Comparison of ENCODE assay signal across 19 cellular contexts in the genomic region with DNA sequence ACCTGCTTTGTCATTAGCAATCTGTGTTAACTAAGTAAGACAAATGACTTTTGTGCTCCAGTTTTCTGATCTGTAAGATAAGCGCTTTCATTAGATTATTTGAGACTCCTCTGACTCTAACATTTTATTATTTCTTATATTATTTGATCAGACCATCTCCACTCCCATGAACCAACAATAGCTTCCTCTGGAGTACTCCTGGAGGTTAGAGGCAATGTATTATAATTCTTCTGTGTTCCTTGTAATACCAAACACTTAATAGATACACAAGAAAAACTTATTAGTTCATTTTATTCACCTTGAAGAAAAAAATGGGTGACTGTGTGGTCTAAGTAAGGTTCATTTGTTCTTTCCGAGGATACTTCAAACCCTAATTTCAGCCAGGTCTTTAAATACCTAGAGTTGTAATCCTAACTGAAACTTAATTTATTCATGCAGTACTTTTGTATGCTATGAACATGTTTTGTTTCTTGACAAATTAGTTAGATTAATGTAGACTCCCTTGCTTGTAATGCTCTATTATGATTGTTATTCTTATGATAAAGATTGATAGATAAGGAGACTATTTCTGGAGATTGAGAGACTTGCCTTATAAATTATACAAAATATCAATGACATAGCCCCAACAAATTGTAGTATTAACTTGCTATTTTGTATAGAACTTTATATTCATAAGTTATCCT.
"Had no signal": no experiment of that assay in that cellular context is flagged by ENCODE, and none has a peak within 500 bp of the region (broad histone marks: within the 10 kb centered on the region; RNA-seq: fewer than 3 reads in every experiment).

No MANE protein-coding gene starts in this region.

- DNase-seq: activated CD4-positive, alpha-beta memory T cell treated with anti-CD3 and anti-CD28 coated beads for 36 hours; activated CD4-positive, alpha-beta T cell treated with anti-CD3 and anti-CD28 coated beads for 48 hours; activated gamma-delta T cell treated with Interleukin-2 at 50 U/mL for 16 hours; activated naive CD8-positive, alpha-beta T cell treated with anti-CD3 and anti-CD28 coated beads for 36 hours; amniotic stem cell; cerebellar nuclear complex; head of caudate nucleus; left ventricle myocardium superior; nephron progenitor cell; pancreas; psoas muscle; stimulated activated CD4-positive, alpha-beta T cell treated with anti-CD3 and anti-CD28 coated beads, Interleukin-2, amount 100 ng/mL, for 24 hours; stimulated activated naive B cell treated with anti-CD40 and anti-IgM and Interleukin-4, amounts not matched to agents 10 μg/mL and 1 μg/mL and 100 μg/mL, for 72 hours; testis; uterus had no signal

- H3K4me3 Mint-ChIP-seq: activated CD4-positive, alpha-beta memory T cell treated with anti-CD3 and anti-CD28 coated beads for 36 hours; activated naive CD8-positive, alpha-beta T cell treated with anti-CD3 and anti-CD28 coated beads for 36 hours; nephron progenitor cell; stimulated activated naive B cell treated with anti-CD40 and anti-IgM and Interleukin-4, amounts not matched to agents 10 μg/mL and 1 μg/mL and 100 μg/mL, for 72 hours had no signal

- H3K27ac Mint-ChIP-seq: activated CD4-positive, alpha-beta memory T cell treated with anti-CD3 and anti-CD28 coated beads for 36 hours; nephron progenitor cell; stimulated activated naive B cell treated with anti-CD40 and anti-IgM and Interleukin-4, amounts not matched to agents 10 μg/mL and 1 μg/mL and 100 μg/mL, for 72 hours had no signal

- H3K4me3 ChIP-seq: coronary artery, gastroesophageal sphincter, pancreas, psoas muscle, right atrium auricular region, testis, uterus had no signal

- H3K27me3 ChIP-seq: gastroesophageal sphincter, pancreas, right atrium auricular region, testis, uterus had no signal

- H3K9me3 ChIP-seq: gastroesophageal sphincter, pancreas, psoas muscle, right atrium auricular region, testis, uterus had no signal

- H3K27ac ChIP-seq: coronary artery, epithelial cell of prostate, gastroesophageal sphincter, pancreas, psoas muscle, right atrium auricular region, testis had no signal

- ATAC-seq: gastroesophageal sphincter; left ventricle myocardium superior; pancreas; psoas muscle; stimulated activated naive B cell treated with anti-CD40 and anti-IgM and Interleukin-4, amounts not matched to agents 10 μg/mL and 1 μg/mL and 100 μg/mL, for 72 hours had no signal

- H3K27me3 Mint-ChIP-seq: activated CD4-positive, alpha-beta memory T cell treated with anti-CD3 and anti-CD28 coated beads for 36 hours; activated naive CD8-positive, alpha-beta T cell treated with anti-CD3 and anti-CD28 coated beads for 36 hours; stimulated activated naive B cell treated with anti-CD40 and anti-IgM and Interleukin-4, amounts not matched to agents 10 μg/mL and 1 μg/mL and 100 μg/mL, for 72 hours had no signal

- H3K9me3 Mint-ChIP-seq: activated CD4-positive, alpha-beta memory T cell treated with anti-CD3 and anti-CD28 coated beads for 36 hours; activated naive CD8-positive, alpha-beta T cell treated with anti-CD3 and anti-CD28 coated beads for 36 hours; nephron progenitor cell; stimulated activated naive B cell treated with anti-CD40 and anti-IgM and Interleukin-4, amounts not matched to agents 10 μg/mL and 1 μg/mL and 100 μg/mL, for 72 hours had no signal

- H3K36me3 ChIP-seq: pancreas, uterus had no signal

- H3K4me1 Mint-ChIP-seq: activated naive CD8-positive, alpha-beta T cell treated with anti-CD3 and anti-CD28 coated beads for 36 hours; nephron progenitor cell had no signal

- H3K4me1 ChIP-seq: psoas muscle, right atrium auricular region, testis, uterus had no signal
